ENCODE assay signal across 8 cellular contexts in genomic region chr5:172283862-172284274, GRCh38. TPM values are rescaled to one million over a fixed set of nuclear protein-coding genes. Genes with fewer than 3 reads are reported as not detected.
DNase-seq lines count a peak whose midpoint lies in the region; ATAC-seq, FAIRE-seq and TF ChIP-seq lines count a peak whose summit lies in the region.

No MANE protein-coding gene starts in this region.

- intact Hi-C loops in testis (cut with DNase I; ENCODE audit: low total_unique reads) = no loop called here

- peaks cover 46% of the 10 kb centered on the region for H3K79me2 ChIP-seq in DOHH2 (ENCODE audit: control insufficient read depth, low read length)

- H3K9me3 ChIP-seq in DOHH2 (ENCODE audit: control insufficient read depth, insufficient read depth, low read length) (no peaks in the 10 kb centered on the region), gastroesophageal sphincter (no peaks in the 10 kb centered on the region), testis (no peaks in the 10 kb centered on the region)

- peaks cover 26% of the 10 kb centered on the region for H3K36me3 ChIP-seq in DOHH2 (ENCODE audit: control insufficient read depth, low read length)
- H3K36me3 ChIP-seq in gastroesophageal sphincter = no peaks in the 10 kb centered on the region
- H3K36me3 ChIP-seq in testis (ENCODE audit: low read depth, missing control alignments) = no peaks in the 10 kb centered on the region

- H3K27me3 ChIP-seq in DOHH2 (ENCODE audit: control insufficient read depth, low read length) = no peaks in the 10 kb centered on the region
- H3K27me3 ChIP-seq in gastroesophageal sphincter = no peaks in the 10 kb centered on the region
- H3K27me3 ChIP-seq in testis = no peaks in the 10 kb centered on the region

- 0% methylated on average over 1 of the region's 55 CpGs; no CpG with 5 or more reads in 1 of the 2 donors for WGBS in gastroesophageal sphincter (ENCODE audit: low coverage in 1 of 2), 2 donors
- 0 to 1% methylated on average over 5 to 17 of the region's 55 CpGs for WGBS in testis, 2 donors

- TF ChIP-seq EP300 in gastroesophageal sphincter (IDR thresholded peaks at IDR 0.05) = no peak

- DNase-seq in HTR-8/SVneo (ENCODE audit: insufficient read length, low spot score) (peak; percentile 89), RPMI8226 (peak; percentile 81), nucleus accumbens (lab: John Stamatoyannopoulos, UW) (peak in 54 of 56 donors; percentile 42 to 92 (median 78)), testis (peak; percentile 90)
- peak; percentile 45 to 71 (median 50) for DNase-seq in activated naive CD4-positive, alpha-beta T cell (lab: John Stamatoyannopoulos, UW)

- no peaks in the 10 kb centered on the region for H3K9me2 ChIP-seq in DOHH2 (replicated peaks; ENCODE audit: control insufficient read depth, low read length)

- H3K4me2 ChIP-seq in DOHH2 (ENCODE audit: low read length) = peak overlapping the region; percentile 86

- ATAC-seq in GM21423 (IDR thresholded peaks at IDR 0.05; ENCODE audit: unreplicated experiment) = peak; percentile 80
- peak; percentile 93 for ATAC-seq in gastroesophageal sphincter

- peak overlapping the region; percentile 92 for H3K4me3 ChIP-seq in DOHH2 (ENCODE audit: low read length)
- H3K4me3 ChIP-seq in gastroesophageal sphincter = peak overlapping the region; percentile 69 to 97
- H3K4me3 ChIP-seq in testis = peak overlapping the region; percentile 72 to 81

- FAIRE-seq in HTR-8/SVneo (lab: Jason Lieb, UNC) = peak; percentile 66

- peaks cover 10% of the 10 kb centered on the region for H3F3A ChIP-seq in DOHH2 (ENCODE audit: control insufficient read depth, insufficient read depth)

- H3K27ac ChIP-seq in DOHH2 (ENCODE audit: low read depth, low read length) = peak overlapping the region; percentile 69
- H3K27ac ChIP-seq in gastroesophageal sphincter = peak overlapping the region; percentile 78 to 97 (median 90)
- peak overlapping the region; percentile 88 to 93 for H3K27ac ChIP-seq in testis

- H3K4me1 ChIP-seq in DOHH2 (ENCODE audit: control insufficient read depth, low read length) (peaks cover 44% of the 10 kb centered on the region), gastroesophageal sphincter (peaks cover 0 to 48% (median 11%) of the 10 kb centered on the region in 3 donors), testis (peaks cover 20% of the 10 kb centered on the region)

- TF ChIP-seq CTCF in DOHH2 (IDR thresholded peaks at IDR 0.05; ENCODE audit: low read depth, low read length, poor library complexity, severe bottlenecking) (no peak), gastroesophageal sphincter (IDR thresholded peaks at IDR 0.05) (no peak), testis (IDR thresholded peaks at IDR 0.05) (no peak)

- peak in 1 of 2 donors; percentile 81 for TF ChIP-seq POLR2A in gastroesophageal sphincter (IDR thresholded peaks at IDR 0.05)
- TF ChIP-seq POLR2A in testis (IDR thresholded peaks at IDR 0.05) = no peak

- 0 out of 2 replicates have a peak, but pooled peaks cover 6% of the 10 kb centered on the region for H4K20me1 ChIP-seq in DOHH2 (ENCODE audit: control insufficient read depth, insufficient read depth, low read depth, low read length)

RNA-seq across cellular contexts. Expression of gene UBTD2, which starts 0.3 kb away (rescaled TPM):
- total RNA-seq in gastroesophageal sphincter (10 to 100 TPM; 17.3 to 26.6 (median 20.2) TPM), testis (10 to 100 TPM; 41.2 to 51.8 TPM)
- 53.9 TPM for polyA plus RNA-seq in testis (ENCODE audit: insufficient read depth, low read depth, low replicate concordance)

Comparison
In these comparisons a context has a peak if more than half of its experiments do, and no peak if none do; other contexts are left out.
1. Peak in every context shown above with its lines: DNase-seq, ATAC-seq, H3K4me3 ChIP-seq and H3K27ac ChIP-seq.